In genomic region chr16:340370-341091, GRCh38 we compare ENCODE assay signal across 1 cellular context.
TF ChIP-seq lines count a peak whose summit lies in the region.

No MANE protein-coding gene starts in this region.

TF ChIP-seq in WTC11, 78 proteins besides CTCF, POLR2A, EP300 and RAD21 (continued from another document):
- TF ChIP-seq E2F5 (CRISPR knock-in tag; IDR thresholded peaks at IDR 0.05) = no peak
- no peak for TF ChIP-seq ESRRA (CRISPR knock-in tag; IDR thresholded peaks at IDR 0.05; ENCODE audit: borderline replicate concordance)
- no peak for TF ChIP-seq NR3C1 (CRISPR knock-in tag; conservative IDR thresholded peaks at IDR 0.05; ENCODE audit: low read depth)
- no peak for TF ChIP-seq ZNF532 (CRISPR knock-in tag; IDR thresholded peaks at IDR 0.05; ENCODE audit: borderline replicate concordance)
- no peak for TF ChIP-seq JUN (CRISPR knock-in tag; IDR thresholded peaks at IDR 0.05)
TF ChIP-seq in WTC11: peak in this region for 0.
